Comparison of ENCODE assay signal across 2 cellular contexts in the genomic region with DNA sequence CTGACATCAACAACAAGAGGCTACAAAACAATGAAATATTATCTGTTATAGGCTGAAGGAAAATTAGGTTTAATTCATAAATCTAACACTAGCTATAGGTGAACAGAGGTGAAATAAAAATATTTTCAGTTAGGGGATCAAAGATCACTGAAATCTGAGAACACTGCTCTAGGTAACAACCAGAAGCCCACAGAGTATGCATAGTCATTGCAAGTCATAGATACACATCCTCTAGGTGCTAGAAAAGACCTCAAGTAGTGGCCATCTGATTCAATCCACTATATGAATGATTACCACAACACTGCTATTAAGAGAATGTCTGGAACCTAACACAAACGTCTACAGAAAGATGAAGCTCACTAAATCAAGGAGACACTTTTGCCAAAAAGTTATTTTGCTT.
TF ChIP-seq lines count a peak whose summit lies in the region.

No MANE protein-coding gene starts in this region.

TF ChIP-seq in A549, 52 proteins besides CTCF, POLR2A, EP300 and RAD21 (continued from another document):
- TF ChIP-seq, protein P1, sequence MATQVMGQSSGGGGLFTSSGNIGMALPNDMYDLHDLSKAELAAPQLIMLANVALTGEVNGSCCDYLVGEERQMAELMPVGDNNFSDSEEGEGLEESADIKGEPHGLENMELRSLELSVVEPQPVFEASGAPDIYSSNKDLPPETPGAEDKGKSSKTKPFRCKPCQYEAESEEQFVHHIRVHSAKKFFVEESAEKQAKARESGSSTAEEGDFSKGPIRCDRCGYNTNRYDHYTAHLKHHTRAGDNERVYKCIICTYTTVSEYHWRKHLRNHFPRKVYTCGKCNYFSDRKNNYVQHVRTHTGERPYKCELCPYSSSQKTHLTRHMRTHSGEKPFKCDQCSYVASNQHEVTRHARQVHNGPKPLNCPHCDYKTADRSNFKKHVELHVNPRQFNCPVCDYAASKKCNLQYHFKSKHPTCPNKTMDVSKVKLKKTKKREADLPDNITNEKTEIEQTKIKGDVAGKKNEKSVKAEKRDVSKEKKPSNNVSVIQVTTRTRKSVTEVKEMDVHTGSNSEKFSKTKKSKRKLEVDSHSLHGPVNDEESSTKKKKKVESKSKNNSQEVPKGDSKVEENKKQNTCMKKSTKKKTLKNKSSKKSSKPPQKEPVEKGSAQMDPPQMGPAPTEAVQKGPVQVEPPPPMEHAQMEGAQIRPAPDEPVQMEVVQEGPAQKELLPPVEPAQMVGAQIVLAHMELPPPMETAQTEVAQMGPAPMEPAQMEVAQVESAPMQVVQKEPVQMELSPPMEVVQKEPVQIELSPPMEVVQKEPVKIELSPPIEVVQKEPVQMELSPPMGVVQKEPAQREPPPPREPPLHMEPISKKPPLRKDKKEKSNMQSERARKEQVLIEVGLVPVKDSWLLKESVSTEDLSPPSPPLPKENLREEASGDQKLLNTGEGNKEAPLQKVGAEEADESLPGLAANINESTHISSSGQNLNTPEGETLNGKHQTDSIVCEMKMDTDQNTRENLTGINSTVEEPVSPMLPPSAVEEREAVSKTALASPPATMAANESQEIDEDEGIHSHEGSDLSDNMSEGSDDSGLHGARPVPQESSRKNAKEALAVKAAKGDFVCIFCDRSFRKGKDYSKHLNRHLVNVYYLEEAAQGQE (IDR thresholded peaks at IDR 0.05), result no peak
TF ChIP-seq in A549: peak in this region for 0.

TF ChIP-seq in GM23338, 12 proteins besides CTCF, POLR2A, EP300 and RAD21 (continued from another document):
- TF ChIP-seq, protein P1 (IDR thresholded peaks at IDR 0.05; ENCODE audit: unreplicated experiment), result no peak
- TF ChIP-seq, protein P2, sequence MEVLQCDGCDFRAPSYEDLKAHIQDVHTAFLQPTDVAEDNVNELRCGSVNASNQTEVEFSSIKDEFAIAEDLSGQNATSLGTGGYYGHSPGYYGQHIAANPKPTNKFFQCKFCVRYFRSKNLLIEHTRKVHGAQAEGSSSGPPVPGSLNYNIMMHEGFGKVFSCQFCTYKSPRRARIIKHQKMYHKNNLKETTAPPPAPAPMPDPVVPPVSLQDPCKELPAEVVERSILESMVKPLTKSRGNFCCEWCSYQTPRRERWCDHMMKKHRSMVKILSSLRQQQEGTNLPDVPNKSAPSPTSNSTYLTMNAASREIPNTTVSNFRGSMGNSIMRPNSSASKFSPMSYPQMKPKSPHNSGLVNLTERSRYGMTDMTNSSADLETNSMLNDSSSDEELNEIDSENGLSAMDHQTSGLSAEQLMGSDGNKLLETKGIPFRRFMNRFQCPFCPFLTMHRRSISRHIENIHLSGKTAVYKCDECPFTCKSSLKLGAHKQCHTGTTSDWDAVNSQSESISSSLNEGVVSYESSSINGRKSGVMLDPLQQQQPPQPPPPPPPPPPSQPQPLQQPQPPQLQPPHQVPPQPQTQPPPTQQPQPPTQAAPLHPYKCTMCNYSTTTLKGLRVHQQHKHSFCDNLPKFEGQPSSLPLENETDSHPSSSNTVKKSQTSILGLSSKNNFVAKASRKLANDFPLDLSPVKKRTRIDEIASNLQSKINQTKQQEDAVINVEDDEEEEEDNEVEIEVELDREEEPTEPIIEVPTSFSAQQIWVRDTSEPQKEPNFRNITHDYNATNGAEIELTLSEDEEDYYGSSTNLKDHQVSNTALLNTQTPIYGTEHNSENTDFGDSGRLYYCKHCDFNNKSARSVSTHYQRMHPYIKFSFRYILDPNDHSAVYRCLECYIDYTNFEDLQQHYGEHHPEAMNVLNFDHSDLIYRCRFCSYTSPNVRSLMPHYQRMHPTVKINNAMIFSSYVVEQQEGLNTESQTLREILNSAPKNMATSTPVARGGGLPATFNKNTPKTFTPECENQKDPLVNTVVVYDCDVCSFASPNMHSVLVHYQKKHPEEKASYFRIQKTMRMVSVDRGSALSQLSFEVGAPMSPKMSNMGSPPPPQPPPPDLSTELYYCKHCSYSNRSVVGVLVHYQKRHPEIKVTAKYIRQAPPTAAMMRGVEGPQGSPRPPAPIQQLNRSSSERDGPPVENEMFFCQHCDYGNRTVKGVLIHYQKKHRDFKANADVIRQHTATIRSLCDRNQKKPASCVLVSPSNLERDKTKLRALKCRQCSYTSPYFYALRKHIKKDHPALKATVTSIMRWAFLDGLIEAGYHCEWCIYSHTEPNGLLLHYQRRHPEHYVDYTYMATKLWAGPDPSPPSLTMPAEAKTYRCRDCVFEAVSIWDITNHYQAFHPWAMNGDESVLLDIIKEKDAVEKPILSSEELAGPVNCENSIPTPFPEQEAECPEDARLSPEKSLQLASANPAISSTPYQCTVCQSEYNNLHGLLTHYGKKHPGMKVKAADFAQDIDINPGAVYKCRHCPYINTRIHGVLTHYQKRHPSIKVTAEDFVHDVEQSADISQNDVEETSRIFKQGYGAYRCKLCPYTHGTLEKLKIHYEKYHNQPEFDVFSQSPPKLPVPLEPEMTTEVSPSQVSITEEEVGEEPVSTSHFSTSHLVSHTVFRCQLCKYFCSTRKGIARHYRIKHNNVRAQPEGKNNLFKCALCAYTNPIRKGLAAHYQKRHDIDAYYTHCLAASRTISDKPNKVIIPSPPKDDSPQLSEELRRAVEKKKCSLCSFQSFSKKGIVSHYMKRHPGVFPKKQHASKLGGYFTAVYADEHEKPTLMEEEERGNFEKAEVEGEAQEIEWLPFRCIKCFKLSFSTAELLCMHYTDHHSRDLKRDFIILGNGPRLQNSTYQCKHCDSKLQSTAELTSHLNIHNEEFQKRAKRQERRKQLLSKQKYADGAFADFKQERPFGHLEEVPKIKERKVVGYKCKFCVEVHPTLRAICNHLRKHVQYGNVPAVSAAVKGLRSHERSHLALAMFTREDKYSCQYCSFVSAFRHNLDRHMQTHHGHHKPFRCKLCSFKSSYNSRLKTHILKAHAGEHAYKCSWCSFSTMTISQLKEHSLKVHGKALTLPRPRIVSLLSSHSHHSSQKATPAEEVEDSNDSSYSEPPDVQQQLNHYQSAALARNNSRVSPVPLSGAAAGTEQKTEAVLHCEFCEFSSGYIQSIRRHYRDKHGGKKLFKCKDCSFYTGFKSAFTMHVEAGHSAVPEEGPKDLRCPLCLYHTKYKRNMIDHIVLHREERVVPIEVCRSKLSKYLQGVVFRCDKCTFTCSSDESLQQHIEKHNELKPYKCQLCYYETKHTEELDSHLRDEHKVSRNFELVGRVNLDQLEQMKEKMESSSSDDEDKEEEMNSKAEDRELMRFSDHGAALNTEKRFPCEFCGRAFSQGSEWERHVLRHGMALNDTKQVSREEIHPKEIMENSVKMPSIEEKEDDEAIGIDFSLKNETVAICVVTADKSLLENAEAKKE (CRISPR knock-in tag; IDR thresholded peaks at IDR 0.05), result no peak
- no peak for TF ChIP-seq JUNB (IDR thresholded peaks at IDR 0.05; ENCODE audit: unreplicated experiment)
- no peak for TF ChIP-seq NANOG (IDR thresholded peaks at IDR 0.05; ENCODE audit: borderline replicate concordance)
